ENCODE assay signal across 19 cellular contexts in the genomic region with DNA sequence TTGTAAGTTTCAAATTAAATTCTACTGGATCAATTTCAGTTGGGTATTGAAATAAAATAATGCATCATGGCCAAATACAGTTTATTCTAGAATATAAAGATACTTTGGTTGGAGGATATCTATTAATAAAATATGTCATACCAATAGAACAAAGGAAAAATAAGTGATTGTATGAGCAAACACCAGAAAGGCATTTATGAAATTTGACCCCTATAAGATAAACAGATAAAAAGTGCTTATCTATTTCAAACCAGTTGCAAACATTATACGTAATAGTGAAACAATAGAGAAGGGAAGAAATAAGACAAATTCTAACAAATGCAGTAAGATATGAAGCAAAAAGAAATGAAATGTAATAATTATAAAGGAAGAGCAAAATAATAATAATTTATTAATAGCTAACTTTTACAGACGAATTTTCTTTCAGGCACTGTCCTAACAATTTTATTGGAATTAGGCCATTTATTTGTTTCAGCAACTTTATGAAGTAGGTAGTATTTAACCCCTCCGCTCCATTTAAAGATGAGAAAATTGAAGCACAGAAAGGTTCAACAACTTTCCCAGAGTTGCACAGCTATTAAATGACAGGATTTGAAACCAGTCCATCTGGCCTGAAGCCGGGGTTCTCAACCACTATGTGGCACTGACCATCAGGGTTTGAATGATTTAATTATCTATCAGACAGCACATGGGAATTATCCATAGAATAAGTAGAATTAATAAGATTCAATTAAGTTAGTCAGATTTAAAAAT. TPM values are rescaled to one million over a fixed set of nuclear protein-coding genes. Genes with fewer than 3 reads are reported as not detected.
"Had no signal": no experiment of that assay in that cellular context is flagged by ENCODE, and none has a peak within 500 bp of the region (broad histone marks: within the 10 kb centered on the region; RNA-seq: fewer than 3 reads in every experiment).

No MANE protein-coding gene starts in this region.

- FAIRE-seq: keratinocyte had no signal

- H3K27ac ChIP-seq: breast epithelium, dorsolateral prefrontal cortex, left lung, psoas muscle, spleen had no signal

- H3K27me3 ChIP-seq: breast epithelium, dorsolateral prefrontal cortex, hepatocyte, left lung, spleen had no signal

- ATAC-seq: activated T-cell treated with anti-CD3 and anti-CD28 coated beads, Interleukin-2, amount 50 U/mL, for 72 hours; stimulated activated naive CD8-positive, alpha-beta T cell treated with anti-CD3 and anti-CD28 coated beads, Interleukin-15, amount 100 ng/mL, for 72 hours had no signal

- DNase-seq: activated B cell treated with CpG ODN at 0.5 μM for 24 hours; activated CD4-positive, alpha-beta T cell treated with anti-CD3 and anti-CD28 coated beads, Interleukin-2, amount 10 ng/mL, durations not matched to agents 24 days and 14 days; activated CD8-positive, alpha-beta memory T cell treated with anti-CD3 and anti-CD28 coated beads, Interleukin-2, amount 50 U/mL, for 48 hours; activated gamma-delta T cell treated with Interleukin-2 at 50 U/mL for 16 hours; activated T-cell treated with anti-CD3 and anti-CD28 coated beads, Interleukin-2, amount 50 U/mL, for 72 hours; anterior cingulate cortex; cerebellar nuclear complex; dorsolateral prefrontal cortex; nephron progenitor cell; occipital lobe; psoas muscle; spleen; stimulated activated naive CD8-positive, alpha-beta T cell treated with anti-CD3 and anti-CD28 coated beads, Interleukin-15, amount 100 ng/mL, for 72 hours had no signal

- H3K36me3 ChIP-seq: breast epithelium, left lung, spleen had no signal

- H2AFZ ChIP-seq: hepatocyte had no signal

- H3K4me3 ChIP-seq: breast epithelium, dorsolateral prefrontal cortex, hepatocyte, left lung, psoas muscle, spleen had no signal

- H3K4me2 ChIP-seq: hepatocyte had no signal

- H3K4me1 ChIP-seq: breast epithelium, psoas muscle, spleen had no signal

- H3K79me2 ChIP-seq: hepatocyte had no signal

RNA-seq across cellular contexts. Expression of gene ANKRD55, which starts 20.8 kb away (rescaled TPM):
- total RNA-seq: activated B cell treated with CpG ODN at 0.5 μM for 24 hours, psoas muscle, sciatic nerve, urinary bladder had no signal
- polyA plus RNA-seq: keratinocyte had no signal
